In genomic region chr4:183936047-183936446, GRCh38 we compare ENCODE assay signal across 21 cellular contexts. TPM values are rescaled to one million over a fixed set of nuclear protein-coding genes. Genes with fewer than 3 reads are reported as not detected.
"Had no signal": no experiment of that assay in that cellular context is flagged by ENCODE, and none has a peak within 500 bp of the region (broad histone marks: within the 10 kb centered on the region; RNA-seq: fewer than 3 reads in every experiment).

No MANE protein-coding gene starts in this region.

- H3K4me3 ChIP-seq: lung, thoracic aorta, upper lobe of left lung had no signal

- H3K9ac ChIP-seq: parathyroid adenoma had no signal

- H3K27ac Mint-ChIP-seq: activated B cell treated with CpG ODN at 0.5 μM for 24 hours; activated CD4-positive, alpha-beta T cell treated with anti-CD3 and anti-CD28 coated beads, Interleukin-2, amount 10 ng/mL, durations not matched to agents 7 days and 5 days; activated CD8-positive, alpha-beta T cell treated with anti-CD3 and anti-CD28 coated beads, Interleukin-2, amount 10 ng/mL, durations not matched to agents 7 days and 5 days; activated naive CD4-positive, alpha-beta T cell treated with anti-CD3 and anti-CD28 coated beads, Interleukin-2, amount 10 ng/mL, durations not matched to agents 7 days and 5 days; activated naive CD8-positive, alpha-beta T cell treated with anti-CD3 and anti-CD28 coated beads, Interleukin-2, amount 50 U/mL, for 24 hours; naive B cell; stimulated activated naive B cell treated with anti-CD40 and anti-IgM and Interleukin-4, amounts not matched to agents 10 μg/mL and 1 μg/mL and 100 μg/mL, for 72 hours; T-cell had no signal

- H3K4me1 ChIP-seq: parathyroid adenoma, upper lobe of left lung had no signal

- ATAC-seq: activated CD8-positive, alpha-beta T cell treated with anti-CD3 and anti-CD28 coated beads, Interleukin-2, amount 10 ng/mL, durations not matched to agents 7 days and 5 days; activated naive CD8-positive, alpha-beta T cell treated with anti-CD3 and anti-CD28 coated beads, Interleukin-2, amount 50 U/mL, for 24 hours; left colon; SK-N-SH treated with all-trans-retinoic acid at 6 μM for 48 hours; stimulated activated naive B cell treated with anti-CD40 and anti-IgM and Interleukin-4, amounts not matched to agents 10 μg/mL and 1 μg/mL and 100 μg/mL, for 72 hours; T-cell had no signal

- H3K4me3 Mint-ChIP-seq: activated B cell treated with CpG ODN at 0.5 μM for 24 hours; activated CD4-positive, alpha-beta T cell treated with anti-CD3 and anti-CD28 coated beads, Interleukin-2, amount 10 ng/mL, durations not matched to agents 7 days and 5 days; activated CD8-positive, alpha-beta T cell treated with anti-CD3 and anti-CD28 coated beads, Interleukin-2, amount 10 ng/mL, durations not matched to agents 7 days and 5 days; activated naive CD4-positive, alpha-beta T cell treated with anti-CD3 and anti-CD28 coated beads, Interleukin-2, amount 10 ng/mL, durations not matched to agents 7 days and 5 days; activated naive CD8-positive, alpha-beta T cell treated with anti-CD3 and anti-CD28 coated beads, Interleukin-2, amount 50 U/mL, for 24 hours; activated T-cell treated with anti-CD3 and anti-CD28 coated beads, Interleukin-2, amount 50 U/mL, for 24 hours; naive B cell; stimulated activated naive B cell treated with anti-CD40 and anti-IgM and Interleukin-4, amounts not matched to agents 10 μg/mL and 1 μg/mL and 100 μg/mL, for 72 hours; T-cell had no signal

- H3K4me1 Mint-ChIP-seq: activated B cell treated with CpG ODN at 0.5 μM for 24 hours; activated naive CD4-positive, alpha-beta T cell treated with anti-CD3 and anti-CD28 coated beads, Interleukin-2, amount 10 ng/mL, durations not matched to agents 7 days and 5 days; activated naive CD8-positive, alpha-beta T cell treated with anti-CD3 and anti-CD28 coated beads, Interleukin-2, amount 50 U/mL, for 24 hours; naive B cell; stimulated activated naive B cell treated with anti-CD40 and anti-IgM and Interleukin-4, amounts not matched to agents 10 μg/mL and 1 μg/mL and 100 μg/mL, for 72 hours; T-cell had no signal

- H3K36me3 Mint-ChIP-seq: activated naive CD4-positive, alpha-beta T cell treated with anti-CD3 and anti-CD28 coated beads, Interleukin-2, amount 10 ng/mL, durations not matched to agents 7 days and 5 days; naive B cell; stimulated activated naive B cell treated with anti-CD40 and anti-IgM and Interleukin-4, amounts not matched to agents 10 μg/mL and 1 μg/mL and 100 μg/mL, for 72 hours; T-cell had no signal

- DNase-seq: activated B cell treated with CpG ODN at 0.5 μM for 24 hours; activated CD4-positive, alpha-beta T cell treated with anti-CD3 and anti-CD28 coated beads, Interleukin-2, amount 10 ng/mL, durations not matched to agents 7 days and 5 days; activated CD8-positive, alpha-beta T cell treated with anti-CD3 and anti-CD28 coated beads, Interleukin-2, amount 10 ng/mL, durations not matched to agents 7 days and 5 days; activated effector memory CD4-positive, alpha-beta T cell treated with Interleukin-2 at 50 U/mL for 16 hours; activated naive CD4-positive, alpha-beta T cell treated with anti-CD3 and anti-CD28 coated beads, Interleukin-2, amount 10 ng/mL, durations not matched to agents 7 days and 5 days; activated naive CD8-positive, alpha-beta T cell treated with anti-CD3 and anti-CD28 coated beads, Interleukin-2, amount 50 U/mL, for 24 hours; activated T-cell treated with anti-CD3 and anti-CD28 coated beads, Interleukin-2, amount 50 U/mL, for 24 hours; aorta; cerebellar nuclear complex; cortex of kidney; islet precursor cell; left colon; naive B cell; stimulated activated naive B cell treated with anti-CD40 and anti-IgM and Interleukin-4, amounts not matched to agents 10 μg/mL and 1 μg/mL and 100 μg/mL, for 72 hours; T-cell; upper lobe of left lung had no signal

- H3K27ac ChIP-seq: parathyroid adenoma, thoracic aorta, upper lobe of left lung had no signal

- H3K9me3 Mint-ChIP-seq: activated B cell treated with CpG ODN at 0.5 μM for 24 hours; activated CD4-positive, alpha-beta T cell treated with anti-CD3 and anti-CD28 coated beads, Interleukin-2, amount 10 ng/mL, durations not matched to agents 7 days and 5 days; activated naive CD4-positive, alpha-beta T cell treated with anti-CD3 and anti-CD28 coated beads, Interleukin-2, amount 10 ng/mL, durations not matched to agents 7 days and 5 days; activated naive CD8-positive, alpha-beta T cell treated with anti-CD3 and anti-CD28 coated beads, Interleukin-2, amount 50 U/mL, for 24 hours; activated T-cell treated with anti-CD3 and anti-CD28 coated beads, Interleukin-2, amount 50 U/mL, for 24 hours; naive B cell; stimulated activated naive B cell treated with anti-CD40 and anti-IgM and Interleukin-4, amounts not matched to agents 10 μg/mL and 1 μg/mL and 100 μg/mL, for 72 hours; T-cell had no signal

- H2AFZ ChIP-seq: parathyroid adenoma had no signal

- H3K27me3 ChIP-seq: neutrophil, upper lobe of left lung had no signal

- H3K9me3 ChIP-seq: neutrophil, thoracic aorta, upper lobe of left lung had no signal

- H3K27me3 Mint-ChIP-seq: activated naive CD4-positive, alpha-beta T cell treated with anti-CD3 and anti-CD28 coated beads, Interleukin-2, amount 10 ng/mL, durations not matched to agents 7 days and 5 days; activated naive CD8-positive, alpha-beta T cell treated with anti-CD3 and anti-CD28 coated beads, Interleukin-2, amount 50 U/mL, for 24 hours had no signal

- H3K36me3 ChIP-seq: neutrophil, thoracic aorta, upper lobe of left lung had no signal

RNA-seq across cellular contexts. Expression of gene STOX2, which starts 30.9 kb away (rescaled TPM):
- total RNA-seq: activated B cell treated with CpG ODN at 0.5 μM for 24 hours; activated CD4-positive, alpha-beta T cell treated with anti-CD3 and anti-CD28 coated beads, Interleukin-2, amount 10 ng/mL, durations not matched to agents 7 days and 5 days; activated CD8-positive, alpha-beta T cell treated with anti-CD3 and anti-CD28 coated beads, Interleukin-2, amount 10 ng/mL, durations not matched to agents 7 days and 5 days had no signal
